In the genomic region with DNA sequence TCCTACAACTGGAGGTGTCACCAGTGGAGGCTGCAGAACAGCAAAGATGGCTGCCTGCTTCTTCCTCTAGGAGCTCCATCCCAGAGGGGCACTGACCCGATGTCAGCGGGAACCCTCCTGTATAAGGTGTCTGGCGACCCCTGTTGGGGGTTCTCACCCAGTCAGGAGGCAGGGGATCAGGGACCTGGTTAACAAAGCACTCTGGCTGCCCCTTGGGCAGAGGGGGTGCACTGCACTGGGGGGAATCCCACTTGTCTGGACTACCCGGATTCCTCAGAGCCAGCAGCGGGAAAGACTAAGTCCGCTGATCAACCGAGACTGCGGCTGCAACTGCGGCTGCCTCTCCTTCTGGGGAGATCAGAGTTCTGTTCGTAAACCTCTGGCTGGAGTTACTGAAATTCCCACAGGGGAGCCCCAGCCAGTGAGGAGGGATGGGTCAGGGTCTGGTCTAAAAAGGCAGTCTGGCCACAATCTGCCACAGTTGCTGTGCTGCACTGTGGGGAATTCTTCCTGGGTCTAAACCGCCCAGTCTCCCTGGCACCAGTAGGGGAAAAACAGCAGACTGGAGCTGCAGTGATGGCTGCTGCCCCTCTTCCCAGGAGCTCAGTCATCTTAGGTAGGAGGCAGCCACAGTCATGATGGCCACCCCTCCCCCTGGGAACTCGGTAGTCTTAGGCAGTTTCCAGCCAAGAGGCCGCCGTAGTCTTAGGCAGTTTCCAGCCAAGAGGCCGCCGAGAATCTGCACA, we compare ENCODE assay signal across 2 cellular contexts.
TF ChIP-seq lines count a peak whose summit lies in the region.

No MANE protein-coding gene starts in this region.

TF ChIP-seq in GM23338, 12 proteins besides CTCF, POLR2A, EP300 and RAD21 (continued from another document):
- TF ChIP-seq, protein P1, sequence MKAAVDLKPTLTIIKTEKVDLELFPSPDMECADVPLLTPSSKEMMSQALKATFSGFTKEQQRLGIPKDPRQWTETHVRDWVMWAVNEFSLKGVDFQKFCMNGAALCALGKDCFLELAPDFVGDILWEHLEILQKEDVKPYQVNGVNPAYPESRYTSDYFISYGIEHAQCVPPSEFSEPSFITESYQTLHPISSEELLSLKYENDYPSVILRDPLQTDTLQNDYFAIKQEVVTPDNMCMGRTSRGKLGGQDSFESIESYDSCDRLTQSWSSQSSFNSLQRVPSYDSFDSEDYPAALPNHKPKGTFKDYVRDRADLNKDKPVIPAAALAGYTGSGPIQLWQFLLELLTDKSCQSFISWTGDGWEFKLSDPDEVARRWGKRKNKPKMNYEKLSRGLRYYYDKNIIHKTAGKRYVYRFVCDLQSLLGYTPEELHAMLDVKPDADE (IDR thresholded peaks at IDR 0.05), result no peak
- TF ChIP-seq, protein P2, sequence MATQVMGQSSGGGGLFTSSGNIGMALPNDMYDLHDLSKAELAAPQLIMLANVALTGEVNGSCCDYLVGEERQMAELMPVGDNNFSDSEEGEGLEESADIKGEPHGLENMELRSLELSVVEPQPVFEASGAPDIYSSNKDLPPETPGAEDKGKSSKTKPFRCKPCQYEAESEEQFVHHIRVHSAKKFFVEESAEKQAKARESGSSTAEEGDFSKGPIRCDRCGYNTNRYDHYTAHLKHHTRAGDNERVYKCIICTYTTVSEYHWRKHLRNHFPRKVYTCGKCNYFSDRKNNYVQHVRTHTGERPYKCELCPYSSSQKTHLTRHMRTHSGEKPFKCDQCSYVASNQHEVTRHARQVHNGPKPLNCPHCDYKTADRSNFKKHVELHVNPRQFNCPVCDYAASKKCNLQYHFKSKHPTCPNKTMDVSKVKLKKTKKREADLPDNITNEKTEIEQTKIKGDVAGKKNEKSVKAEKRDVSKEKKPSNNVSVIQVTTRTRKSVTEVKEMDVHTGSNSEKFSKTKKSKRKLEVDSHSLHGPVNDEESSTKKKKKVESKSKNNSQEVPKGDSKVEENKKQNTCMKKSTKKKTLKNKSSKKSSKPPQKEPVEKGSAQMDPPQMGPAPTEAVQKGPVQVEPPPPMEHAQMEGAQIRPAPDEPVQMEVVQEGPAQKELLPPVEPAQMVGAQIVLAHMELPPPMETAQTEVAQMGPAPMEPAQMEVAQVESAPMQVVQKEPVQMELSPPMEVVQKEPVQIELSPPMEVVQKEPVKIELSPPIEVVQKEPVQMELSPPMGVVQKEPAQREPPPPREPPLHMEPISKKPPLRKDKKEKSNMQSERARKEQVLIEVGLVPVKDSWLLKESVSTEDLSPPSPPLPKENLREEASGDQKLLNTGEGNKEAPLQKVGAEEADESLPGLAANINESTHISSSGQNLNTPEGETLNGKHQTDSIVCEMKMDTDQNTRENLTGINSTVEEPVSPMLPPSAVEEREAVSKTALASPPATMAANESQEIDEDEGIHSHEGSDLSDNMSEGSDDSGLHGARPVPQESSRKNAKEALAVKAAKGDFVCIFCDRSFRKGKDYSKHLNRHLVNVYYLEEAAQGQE (IDR thresholded peaks at IDR 0.05; ENCODE audit: unreplicated experiment), result no peak
- TF ChIP-seq EZH2 (IDR thresholded peaks at IDR 0.05; ENCODE audit: low read depth, unreplicated experiment) (no peak), ZNF331 (CRISPR knock-in tag; IDR thresholded peaks at IDR 0.05; ENCODE audit: low read depth) (no peak)
TF ChIP-seq in GM23338: peak in this region for 0.

TF ChIP-seq in WTC11, 78 proteins besides CTCF, POLR2A, EP300 and RAD21 (continued from another document):
- TF ChIP-seq, protein P3, sequence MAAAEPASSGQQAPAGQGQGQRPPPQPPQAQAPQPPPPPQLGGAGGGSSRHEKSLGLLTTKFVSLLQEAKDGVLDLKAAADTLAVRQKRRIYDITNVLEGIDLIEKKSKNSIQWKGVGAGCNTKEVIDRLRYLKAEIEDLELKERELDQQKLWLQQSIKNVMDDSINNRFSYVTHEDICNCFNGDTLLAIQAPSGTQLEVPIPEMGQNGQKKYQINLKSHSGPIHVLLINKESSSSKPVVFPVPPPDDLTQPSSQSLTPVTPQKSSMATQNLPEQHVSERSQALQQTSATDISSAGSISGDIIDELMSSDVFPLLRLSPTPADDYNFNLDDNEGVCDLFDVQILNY (CRISPR knock-in tag; IDR thresholded peaks at IDR 0.05), result no peak
- TF ChIP-seq ZNF396 (CRISPR knock-in tag; IDR thresholded peaks at IDR 0.05; ENCODE audit: borderline replicate concordance) (no peak), EMX1 (CRISPR knock-in tag; IDR thresholded peaks at IDR 0.05) (no peak), SMAD4 (CRISPR knock-in tag; IDR thresholded peaks at IDR 0.05) (no peak), ZBTB21 (CRISPR knock-in tag; IDR thresholded peaks at IDR 0.05; ENCODE audit: borderline replicate concordance) (no peak), TEAD1 (CRISPR knock-in tag; IDR thresholded peaks at IDR 0.05) (no peak), ZNF121 (CRISPR knock-in tag; IDR thresholded peaks at IDR 0.05) (no peak), NFYB (CRISPR knock-in tag; conservative IDR thresholded peaks at IDR 0.05; ENCODE audit: low read depth) (no peak)
- TF ChIP-seq, protein P4, sequence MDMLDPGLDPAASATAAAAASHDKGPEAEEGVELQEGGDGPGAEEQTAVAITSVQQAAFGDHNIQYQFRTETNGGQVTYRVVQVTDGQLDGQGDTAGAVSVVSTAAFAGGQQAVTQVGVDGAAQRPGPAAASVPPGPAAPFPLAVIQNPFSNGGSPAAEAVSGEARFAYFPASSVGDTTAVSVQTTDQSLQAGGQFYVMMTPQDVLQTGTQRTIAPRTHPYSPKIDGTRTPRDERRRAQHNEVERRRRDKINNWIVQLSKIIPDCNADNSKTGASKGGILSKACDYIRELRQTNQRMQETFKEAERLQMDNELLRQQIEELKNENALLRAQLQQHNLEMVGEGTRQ (CRISPR knock-in tag; IDR thresholded peaks at IDR 0.05), result no peak
- TF ChIP-seq, protein P5, sequence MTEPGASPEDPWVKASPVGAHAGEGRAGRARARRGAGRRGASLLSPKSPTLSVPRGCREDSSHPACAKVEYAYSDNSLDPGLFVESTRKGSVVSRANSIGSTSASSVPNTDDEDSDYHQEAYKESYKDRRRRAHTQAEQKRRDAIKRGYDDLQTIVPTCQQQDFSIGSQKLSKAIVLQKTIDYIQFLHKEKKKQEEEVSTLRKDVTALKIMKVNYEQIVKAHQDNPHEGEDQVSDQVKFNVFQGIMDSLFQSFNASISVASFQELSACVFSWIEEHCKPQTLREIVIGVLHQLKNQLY (CRISPR knock-in tag; IDR thresholded peaks at IDR 0.05), result no peak
